ENCODE assay signal across 28 cellular contexts in the genomic region with DNA sequence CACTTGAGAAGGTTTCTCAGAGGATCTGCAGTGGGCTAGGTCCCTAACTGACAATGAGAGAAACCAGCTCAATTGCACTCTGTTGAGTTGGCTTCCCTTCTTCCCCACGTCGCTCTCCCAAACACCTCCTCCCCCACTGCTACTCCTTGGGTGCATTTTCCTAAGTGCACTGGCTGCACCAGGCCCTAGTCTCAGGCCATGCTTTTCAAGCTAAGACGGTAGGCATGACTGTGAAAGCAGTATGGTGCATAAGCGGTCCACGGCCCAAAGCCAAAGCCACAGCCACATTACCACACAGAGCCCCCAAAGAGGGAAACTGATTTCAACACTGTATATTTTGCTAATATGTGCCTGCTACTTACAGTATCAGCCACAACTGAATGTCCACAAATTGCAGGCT.
"Had no signal": no experiment of that assay in that cellular context is flagged by ENCODE, and none has a peak within 500 bp of the region (broad histone marks: within the 10 kb centered on the region; RNA-seq: fewer than 3 reads in every experiment).

No MANE protein-coding gene starts in this region.

- H3K27me3 Mint-ChIP-seq: activated CD4-positive, alpha-beta memory T cell treated with anti-CD3 and anti-CD28 coated beads, Interleukin-2, amount 10 ng/mL, durations not matched to agents 7 days and 5 days; activated CD4-positive, alpha-beta T cell treated with anti-CD3 and anti-CD28 coated beads, Interleukin-2, amount 10 ng/mL, durations not matched to agents 7 days and 5 days; type B pancreatic cell had no signal

- H3K4me1 ChIP-seq: foreskin keratinocyte, heart left ventricle, lower lobe of right lung, vagina had no signal

- H3K4me3 ChIP-seq: heart left ventricle, lower lobe of right lung, mucosa of descending colon, skin epidermis, vagina had no signal

- H3K27ac ChIP-seq: foreskin keratinocyte, heart left ventricle, lower lobe of right lung, skin epidermis, vagina had no signal

- H3K9me3 Mint-ChIP-seq: activated CD4-positive, alpha-beta memory T cell treated with anti-CD3 and anti-CD28 coated beads, Interleukin-2, amount 10 ng/mL, durations not matched to agents 7 days and 5 days; activated CD4-positive, alpha-beta T cell treated with anti-CD3 and anti-CD28 coated beads, Interleukin-2, amount 10 ng/mL, durations not matched to agents 7 days and 5 days; natural killer cell treated with Interleukin-12 subunit alpha and Interleukin-12 subunit beta and Interleukin-15 and Interleukin-18, amount 100 ng/mL, for 72 hours; stimulated activated effector memory CD8-positive, alpha-beta T cell treated with anti-CD3 and anti-CD28 coated beads, Interleukin-12 subunit alpha, Interleukin-12 subunit beta, amount 100 ng/mL, for 72 hours; type B pancreatic cell had no signal

- FAIRE-seq: kidney had no signal

- DNase-seq: activated CD4-positive, alpha-beta memory T cell treated with anti-CD3 and anti-CD28 coated beads, Interleukin-2, amount 10 ng/mL, durations not matched to agents 7 days and 5 days; activated CD4-positive, alpha-beta T cell treated with anti-CD3 and anti-CD28 coated beads, Interleukin-2, amount 10 ng/mL, durations not matched to agents 7 days and 5 days; activated CD4-positive, CD25-positive, alpha-beta regulatory T cell treated with anti-CD3 and anti-CD28 coated beads, Interleukin-2, amount 50 U/mL, for 72 hours; activated CD8-positive, alpha-beta memory T cell treated with anti-CD3 and anti-CD28 coated beads, Interleukin-2, amount 50 U/mL, for 48 hours; activated gamma-delta T cell; activated naive CD4-positive, alpha-beta T cell treated with anti-CD3 and anti-CD28 coated beads, Interleukin-2, amount 50 U/mL, for 16 hours; activated T-cell treated with anti-CD3 and anti-CD28 coated beads, Interleukin-2, amount 50 U/mL, for 24 hours; amygdala; central memory CD4-positive, alpha-beta T cell; endodermal cell; foreskin keratinocyte; heart left ventricle; hypothalamus; immature natural killer cell; kidney; lower lobe of right lung; stimulated activated CD4-positive, alpha-beta T cell treated with anti-CD3 and anti-CD28 coated beads, Interleukin-4, amount 100 ng/mL, for 24 hours; stimulated activated naive CD8-positive, alpha-beta T cell treated with anti-CD3 and anti-CD28 coated beads, Interleukin-15, amount 100 ng/mL, for 72 hours; substantia nigra; T1000 had no signal

- H3K27ac Mint-ChIP-seq: activated CD4-positive, alpha-beta memory T cell treated with anti-CD3 and anti-CD28 coated beads, Interleukin-2, amount 10 ng/mL, durations not matched to agents 7 days and 5 days; activated CD4-positive, alpha-beta T cell treated with anti-CD3 and anti-CD28 coated beads, Interleukin-2, amount 10 ng/mL, durations not matched to agents 7 days and 5 days; activated T-cell treated with anti-CD3 and anti-CD28 coated beads, Interleukin-2, amount 50 U/mL, for 24 hours; endodermal cell; immature natural killer cell; natural killer cell treated with Interleukin-12 subunit alpha and Interleukin-12 subunit beta and Interleukin-15 and Interleukin-18, amount 100 ng/mL, for 72 hours; stimulated activated effector memory CD8-positive, alpha-beta T cell treated with anti-CD3 and anti-CD28 coated beads, Interleukin-12 subunit alpha, Interleukin-12 subunit beta, amount 100 ng/mL, for 72 hours; stimulated activated naive CD8-positive, alpha-beta T cell treated with anti-CD3 and anti-CD28 coated beads, Interleukin-15, amount 100 ng/mL, for 72 hours; type B pancreatic cell had no signal

- H3K4me1 Mint-ChIP-seq: activated CD4-positive, alpha-beta memory T cell treated with anti-CD3 and anti-CD28 coated beads, Interleukin-2, amount 10 ng/mL, durations not matched to agents 7 days and 5 days; activated CD4-positive, alpha-beta T cell treated with anti-CD3 and anti-CD28 coated beads, Interleukin-2, amount 10 ng/mL, durations not matched to agents 7 days and 5 days; immature natural killer cell; stimulated activated effector memory CD8-positive, alpha-beta T cell treated with anti-CD3 and anti-CD28 coated beads, Interleukin-12 subunit alpha, Interleukin-12 subunit beta, amount 100 ng/mL, for 72 hours; stimulated activated naive CD8-positive, alpha-beta T cell treated with anti-CD3 and anti-CD28 coated beads, Interleukin-15, amount 100 ng/mL, for 72 hours had no signal

- H3K4me3 Mint-ChIP-seq: activated CD4-positive, alpha-beta memory T cell treated with anti-CD3 and anti-CD28 coated beads, Interleukin-2, amount 10 ng/mL, durations not matched to agents 7 days and 5 days; activated CD4-positive, alpha-beta T cell treated with anti-CD3 and anti-CD28 coated beads, Interleukin-2, amount 10 ng/mL, durations not matched to agents 7 days and 5 days; activated T-cell treated with anti-CD3 and anti-CD28 coated beads, Interleukin-2, amount 50 U/mL, for 24 hours; endodermal cell; immature natural killer cell; natural killer cell treated with Interleukin-12 subunit alpha and Interleukin-12 subunit beta and Interleukin-15 and Interleukin-18, amount 100 ng/mL, for 72 hours; stimulated activated effector memory CD8-positive, alpha-beta T cell treated with anti-CD3 and anti-CD28 coated beads, Interleukin-12 subunit alpha, Interleukin-12 subunit beta, amount 100 ng/mL, for 72 hours; stimulated activated naive CD8-positive, alpha-beta T cell treated with anti-CD3 and anti-CD28 coated beads, Interleukin-15, amount 100 ng/mL, for 72 hours; type B pancreatic cell had no signal

- H3K9me3 ChIP-seq: lower lobe of right lung, mucosa of descending colon, vagina had no signal

- ATAC-seq: esophagus mucosa; foreskin keratinocyte; lower lobe of right lung; natural killer cell treated with Interleukin-12 subunit alpha and Interleukin-12 subunit beta and Interleukin-15 and Interleukin-18, amount 100 ng/mL, for 72 hours; sciatic nerve; stimulated activated effector memory CD8-positive, alpha-beta T cell treated with anti-CD3 and anti-CD28 coated beads, Interleukin-12 subunit alpha, Interleukin-12 subunit beta, amount 100 ng/mL, for 72 hours; stimulated activated naive CD8-positive, alpha-beta T cell treated with anti-CD3 and anti-CD28 coated beads, Interleukin-15, amount 100 ng/mL, for 72 hours had no signal

- H3K36me3 Mint-ChIP-seq: immature natural killer cell; natural killer cell treated with Interleukin-12 subunit alpha and Interleukin-12 subunit beta and Interleukin-15 and Interleukin-18, amount 100 ng/mL, for 72 hours; stimulated activated effector memory CD8-positive, alpha-beta T cell treated with anti-CD3 and anti-CD28 coated beads, Interleukin-12 subunit alpha, Interleukin-12 subunit beta, amount 100 ng/mL, for 72 hours; type B pancreatic cell had no signal

- H3K27me3 ChIP-seq: foreskin keratinocyte, heart left ventricle, vagina had no signal

- H3K36me3 ChIP-seq: heart left ventricle, lower lobe of right lung, vagina had no signal
